ENCODE assay signal across 19 cellular contexts in the genomic region with DNA sequence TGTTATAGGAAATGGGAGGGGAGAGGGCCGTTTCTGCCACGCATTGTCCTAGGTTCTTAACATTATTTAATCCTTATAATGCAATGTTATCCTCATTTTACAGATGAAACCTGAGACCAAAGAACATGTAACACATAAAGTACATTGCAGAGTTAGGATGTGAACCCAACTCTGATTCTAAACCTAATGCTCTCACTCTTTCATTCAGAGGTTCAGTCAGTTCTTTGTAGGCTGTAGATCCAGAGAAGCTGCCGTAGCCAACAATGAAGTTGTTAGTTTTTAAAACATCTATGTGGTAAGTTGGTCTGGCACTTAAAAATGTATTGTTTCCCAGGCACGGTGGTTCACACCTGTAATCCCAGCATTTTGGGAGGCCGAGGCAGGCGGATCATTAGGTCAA. TPM values are rescaled to one million over a fixed set of nuclear protein-coding genes. Genes with fewer than 3 reads are reported as not detected.
DNase-seq lines count a peak whose midpoint lies in the region; TF ChIP-seq lines count a peak whose summit lies in the region.
"Had no signal": no experiment of that assay in that cellular context is flagged by ENCODE, and none has a peak within 500 bp of the region (broad histone marks: within the 10 kb centered on the region; RNA-seq: fewer than 3 reads in every experiment).

No MANE protein-coding gene starts in this region.

- peak overlapping the region; percentile 33 for H3K27ac Mint-ChIP-seq in activated T-cell treated with anti-CD3 and anti-CD28 coated beads, Interleukin-2, amount 50 U/mL, for 24 hours
- H3K27ac Mint-ChIP-seq in brain: peak overlapping the region in 3 of 5 experiments; percentile 36 to 91 (median 78)

- H3K27me3 ChIP-seq in HUES64 (ENCODE audit: insufficient read depth, low read length) (no peaks in the 10 kb centered on the region), spleen (replicated peaks in 1 of 7) (no peaks in the 10 kb centered on the region), HAP-1 (ENCODE audit: low read depth) (no peaks in the 10 kb centered on the region)
- H3K27me3 ChIP-seq: BE2C, Peyer's patch, SJSA1 had no signal

- peaks cover 17% of the 10 kb centered on the region for H3K36me3 ChIP-seq in HUES64 (ENCODE audit: insufficient read depth, low read length)
- H3K36me3 ChIP-seq in spleen: peaks cover 0 to 93% (median 11%) of the 10 kb centered on the region in 6 donors
- H3K36me3 ChIP-seq in HAP-1 (replicated peaks): peaks cover 21% of the 10 kb centered on the region

- 97% methylated on average over 4 of the region's 6 CpGs for WGBS in HUES64
- 65 to 74% (median 71%) methylated on average over 6 of the region's 6 CpGs for WGBS in spleen, 5 donors

- no peak for TF ChIP-seq POLR2A in spleen (IDR thresholded peaks at IDR 0.05)

- no peak overlapping the region for H3K4me3 Mint-ChIP-seq in activated T-cell treated with anti-CD3 and anti-CD28 coated beads, Interleukin-2, amount 50 U/mL, for 24 hours
- H3K4me3 Mint-ChIP-seq in brain: no peak overlapping the region
- H3K4me3 Mint-ChIP-seq: CD4-positive, alpha-beta T cell had no signal

- DNase-seq in activated T-cell treated with anti-CD3 and anti-CD28 coated beads, Interleukin-2, amount 50 U/mL, for 24 hours: no peak
- no peak for DNase-seq in activated T-cell treated with anti-CD3 and anti-CD28 coated beads, Interleukin-2, amount 50 U/mL, for 1 hour
- no peak for DNase-seq in spleen
- no peak for DNase-seq in HAP-1 (ENCODE audit: low spot score in 2 of 2)
- DNase-seq in NCI-H748 treated with DMSO at 0.1 percent for 48 hours (lab: John Stamatoyannopoulos, UW): no peak
- DNase-seq in NCI-H526 (lab: John Stamatoyannopoulos, UW): no peak
- DNase-seq: BE2C; CD4-positive, alpha-beta T cell; DMS153; GDM1; NCI-H1105; NCI-H2081; NCI-H2171 treated with DMSO at 0.1 percent for 48 hours; NK-92 treated with Interleukin-12 subunit alpha and Interleukin-12 subunit beta, amount 100 ng/mL, for 24 hours; Peyer's patch had no signal

- peaks cover 23% of the 10 kb centered on the region for H3K4me1 Mint-ChIP-seq in activated T-cell treated with anti-CD3 and anti-CD28 coated beads, Interleukin-2, amount 50 U/mL, for 24 hours (ENCODE audit: low read depth)
- peaks cover 29% of the 10 kb centered on the region for H3K4me1 Mint-ChIP-seq in brain

- no peak overlapping the region for H3K9ac ChIP-seq in HUES64 (ENCODE audit: low read depth, low read length)

- intact Hi-C loops in spleen (cut with DNase I; ENCODE audit: low total_unique reads): no loop called here

- H3K4me3 ChIP-seq in HUES64 (ENCODE audit: low read length) (no peak overlapping the region), spleen (no peak overlapping the region), HAP-1 (no peak overlapping the region)
- H3K4me3 ChIP-seq: Peyer's patch, SJSA1 had no signal

- TF ChIP-seq CTCF in brain (conservative IDR thresholded peaks at IDR 0.05): no peak
- TF ChIP-seq CTCF in spleen (IDR thresholded peaks at IDR 0.05 in 8 of 11, conservative IDR thresholded peaks at IDR 0.05 in 3 of 11): no peak

- H3K4me1 ChIP-seq in HUES64 (ENCODE audit: insufficient read depth, low read length) (peaks cover 20% of the 10 kb centered on the region), spleen (peaks cover 0 to 47% (median 12%) of the 10 kb centered on the region in 6 donors), HAP-1 (peaks cover 18% of the 10 kb centered on the region)
- H3K4me1 ChIP-seq: BE2C, Peyer's patch had no signal

- H3K9me3 ChIP-seq in HUES64 (ENCODE audit: insufficient read depth, low read depth, low read length) (no peaks in the 10 kb centered on the region), spleen (no peaks in the 10 kb centered on the region), HAP-1 (no peaks in the 10 kb centered on the region)
- H3K9me3 ChIP-seq: BE2C, Peyer's patch, SJSA1 had no signal

- H3K27ac ChIP-seq in HUES64 (ENCODE audit: low read depth, low read length): peak overlapping the region; percentile 88; the same call in 1 of the 2 replicates
- H3K27ac ChIP-seq in spleen: peak overlapping the region in 7 of 8 donors; percentile 41 to 71 (median 60)
- H3K27ac ChIP-seq: HL-60, Peyer's patch, SJSA1 had no signal

- peaks cover 91% of the 10 kb centered on the region for H3K36me3 Mint-ChIP-seq in activated T-cell treated with anti-CD3 and anti-CD28 coated beads, Interleukin-2, amount 50 U/mL, for 24 hours (ENCODE audit: low read depth)
- no peaks in the 10 kb centered on the region for H3K36me3 Mint-ChIP-seq in brain

- in situ Hi-C loops in HAP-1 (cut with MboI; ENCODE audit: low sequenced_read_pairs): no loop called here

- H3K9me3 Mint-ChIP-seq in activated T-cell treated with anti-CD3 and anti-CD28 coated beads, Interleukin-2, amount 50 U/mL, for 24 hours: no peaks in the 10 kb centered on the region
- no peaks in the 10 kb centered on the region for H3K9me3 Mint-ChIP-seq in brain
- H3K9me3 Mint-ChIP-seq: CD4-positive, alpha-beta T cell had no signal

- no peaks in the 10 kb centered on the region for H3K27me3 Mint-ChIP-seq in activated T-cell treated with anti-CD3 and anti-CD28 coated beads, Interleukin-2, amount 50 U/mL, for 24 hours
- no peaks in the 10 kb centered on the region for H3K27me3 Mint-ChIP-seq in brain
- H3K27me3 Mint-ChIP-seq: CD4-positive, alpha-beta T cell had no signal

RNA-seq across cellular contexts. Expression of a gene that starts 10.5 kb away (rescaled TPM):
- 33.4 TPM for polyA plus RNA-seq in HUES64 (2013, experiment 1 of 2)
- polyA plus RNA-seq in HUES64 (2013, experiment 2 of 2): 29.9 TPM
- polyA plus RNA-seq in brain (ENCODE audit: insufficient read depth, low read depth, low replicate concordance): 29.4 TPM
- 10 to 100 TPM; 26.1 to 41.4 (median 34.8) TPM for total RNA-seq in spleen
- polyA plus RNA-seq in spleen: 10 to 100 TPM in 2 of 3 donors, 1 to 10 TPM in 1; 8.9 to 14.0 (median 11.3) TPM

RNA-seq across cellular contexts. Expression of a gene that starts 23.8 kb away (rescaled TPM):
- polyA plus RNA-seq in HUES64 (2013, experiment 1 of 2): 17.2 TPM
- 18.7 TPM for polyA plus RNA-seq in HUES64 (2013, experiment 2 of 2)
- polyA plus RNA-seq in brain (ENCODE audit: insufficient read depth, low read depth, low replicate concordance): 109 TPM
- 10 to 100 TPM; 33.4 to 53.0 (median 40.5) TPM for total RNA-seq in spleen
- polyA plus RNA-seq in spleen: 10 to 100 TPM; 12.6 to 29.4 (median 27.7) TPM

RNA-seq across cellular contexts. Expression of a gene that starts 60.0 kb away (rescaled TPM):
- 30.2 TPM for polyA plus RNA-seq in HUES64 (2013, experiment 1 of 2)
- 23.8 TPM for polyA plus RNA-seq in HUES64 (2013, experiment 2 of 2)
- polyA plus RNA-seq in brain (ENCODE audit: insufficient read depth, low read depth, low replicate concordance): 28.9 TPM
- 100 to 1,000 TPM in 4 of 7 donors, 10 to 100 TPM in 3; 81.4 to 121 (median 104) TPM for total RNA-seq in spleen
- polyA plus RNA-seq in spleen: 10 to 100 TPM in 1 of 3 donors, 1 to 10 TPM in 2; 8.7 to 15.3 (median 8.8) TPM
